In the genomic region with DNA sequence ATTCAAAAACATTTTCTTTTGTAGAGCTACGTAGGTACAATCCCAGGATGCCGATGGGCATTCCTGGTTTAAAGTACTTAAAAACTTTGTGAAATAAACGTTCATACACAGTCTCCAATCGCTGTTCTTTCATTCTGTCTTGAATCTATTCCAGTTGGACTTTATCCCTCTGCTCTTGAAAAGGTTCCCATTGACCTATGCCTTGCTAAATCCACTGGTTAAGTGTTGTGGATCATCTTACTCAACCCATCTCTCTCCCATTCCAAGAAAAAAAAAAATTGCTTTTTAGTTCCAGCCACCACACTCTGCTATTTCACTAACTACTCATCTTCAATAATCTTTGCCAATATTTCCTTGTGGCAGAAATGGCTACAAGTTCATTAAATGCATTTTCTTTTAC, we compare ENCODE assay signal across 3 cellular contexts.
TF ChIP-seq lines count a peak whose summit lies in the region.

No MANE protein-coding gene starts in this region.

TF ChIP-seq in liver, 16 proteins besides CTCF, POLR2A, EP300 and RAD21 (continued from another document):
- TF ChIP-seq, protein P1, sequence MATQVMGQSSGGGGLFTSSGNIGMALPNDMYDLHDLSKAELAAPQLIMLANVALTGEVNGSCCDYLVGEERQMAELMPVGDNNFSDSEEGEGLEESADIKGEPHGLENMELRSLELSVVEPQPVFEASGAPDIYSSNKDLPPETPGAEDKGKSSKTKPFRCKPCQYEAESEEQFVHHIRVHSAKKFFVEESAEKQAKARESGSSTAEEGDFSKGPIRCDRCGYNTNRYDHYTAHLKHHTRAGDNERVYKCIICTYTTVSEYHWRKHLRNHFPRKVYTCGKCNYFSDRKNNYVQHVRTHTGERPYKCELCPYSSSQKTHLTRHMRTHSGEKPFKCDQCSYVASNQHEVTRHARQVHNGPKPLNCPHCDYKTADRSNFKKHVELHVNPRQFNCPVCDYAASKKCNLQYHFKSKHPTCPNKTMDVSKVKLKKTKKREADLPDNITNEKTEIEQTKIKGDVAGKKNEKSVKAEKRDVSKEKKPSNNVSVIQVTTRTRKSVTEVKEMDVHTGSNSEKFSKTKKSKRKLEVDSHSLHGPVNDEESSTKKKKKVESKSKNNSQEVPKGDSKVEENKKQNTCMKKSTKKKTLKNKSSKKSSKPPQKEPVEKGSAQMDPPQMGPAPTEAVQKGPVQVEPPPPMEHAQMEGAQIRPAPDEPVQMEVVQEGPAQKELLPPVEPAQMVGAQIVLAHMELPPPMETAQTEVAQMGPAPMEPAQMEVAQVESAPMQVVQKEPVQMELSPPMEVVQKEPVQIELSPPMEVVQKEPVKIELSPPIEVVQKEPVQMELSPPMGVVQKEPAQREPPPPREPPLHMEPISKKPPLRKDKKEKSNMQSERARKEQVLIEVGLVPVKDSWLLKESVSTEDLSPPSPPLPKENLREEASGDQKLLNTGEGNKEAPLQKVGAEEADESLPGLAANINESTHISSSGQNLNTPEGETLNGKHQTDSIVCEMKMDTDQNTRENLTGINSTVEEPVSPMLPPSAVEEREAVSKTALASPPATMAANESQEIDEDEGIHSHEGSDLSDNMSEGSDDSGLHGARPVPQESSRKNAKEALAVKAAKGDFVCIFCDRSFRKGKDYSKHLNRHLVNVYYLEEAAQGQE (IDR thresholded peaks at IDR 0.05), result no peak
- TF ChIP-seq HNF4G (IDR thresholded peaks at IDR 0.05) (peak; percentile 69), SP1 (IDR thresholded peaks at IDR 0.05) (peak; percentile 76), EGR1 (IDR thresholded peaks at IDR 0.05; ENCODE audit: low read depth in 2 of 2) (no peak), FOXA2 (IDR thresholded peaks at IDR 0.05) (no peak), TAF1 (conservative IDR thresholded peaks at IDR 0.05) (no peak), RXRA (IDR thresholded peaks at IDR 0.05) (peak; percentile 59 to 68), MAX (IDR thresholded peaks at IDR 0.05) (no peak), HNF4A (conservative IDR thresholded peaks at IDR 0.05) (peak; percentile 86 to 94), FOXA1 (IDR thresholded peaks at IDR 0.05) (no peak), GABPA (IDR thresholded peaks at IDR 0.05 in 1 of 2, conservative IDR thresholded peaks at IDR 0.05 in 1 of 2) (no peak)
- TF ChIP-seq, protein P2, sequence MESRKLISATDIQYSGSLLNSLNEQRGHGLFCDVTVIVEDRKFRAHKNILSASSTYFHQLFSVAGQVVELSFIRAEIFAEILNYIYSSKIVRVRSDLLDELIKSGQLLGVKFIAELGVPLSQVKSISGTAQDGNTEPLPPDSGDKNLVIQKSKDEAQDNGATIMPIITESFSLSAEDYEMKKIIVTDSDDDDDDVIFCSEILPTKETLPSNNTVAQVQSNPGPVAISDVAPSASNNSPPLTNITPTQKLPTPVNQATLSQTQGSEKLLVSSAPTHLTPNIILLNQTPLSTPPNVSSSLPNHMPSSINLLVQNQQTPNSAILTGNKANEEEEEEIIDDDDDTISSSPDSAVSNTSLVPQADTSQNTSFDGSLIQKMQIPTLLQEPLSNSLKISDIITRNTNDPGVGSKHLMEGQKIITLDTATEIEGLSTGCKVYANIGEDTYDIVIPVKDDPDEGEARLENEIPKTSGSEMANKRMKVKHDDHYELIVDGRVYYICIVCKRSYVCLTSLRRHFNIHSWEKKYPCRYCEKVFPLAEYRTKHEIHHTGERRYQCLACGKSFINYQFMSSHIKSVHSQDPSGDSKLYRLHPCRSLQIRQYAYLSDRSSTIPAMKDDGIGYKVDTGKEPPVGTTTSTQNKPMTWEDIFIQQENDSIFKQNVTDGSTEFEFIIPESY (IDR thresholded peaks at IDR 0.05), result peak; percentile 12
- TF ChIP-seq, protein P3, sequence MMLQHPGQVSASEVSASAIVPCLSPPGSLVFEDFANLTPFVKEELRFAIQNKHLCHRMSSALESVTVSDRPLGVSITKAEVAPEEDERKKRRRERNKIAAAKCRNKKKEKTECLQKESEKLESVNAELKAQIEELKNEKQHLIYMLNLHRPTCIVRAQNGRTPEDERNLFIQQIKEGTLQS (IDR thresholded peaks at IDR 0.05), result no peak

TF ChIP-seq in HepG2, 621 proteins besides CTCF, POLR2A, EP300 and RAD21 (continued from another document):
- TF ChIP-seq SETDB1 (CRISPR knock-in tag; IDR thresholded peaks at IDR 0.05; ENCODE audit: borderline replicate concordance), result no peak

TF ChIP-seq in HEK293T, 16 proteins besides CTCF, POLR2A, EP300 and RAD21 (continued from another document):
- TF ChIP-seq LEF1 (IDR thresholded peaks at IDR 0.05; ENCODE audit: borderline replicate concordance) (no peak), L3MBTL2 (conservative IDR thresholded peaks at IDR 0.05) (no peak), NFRKB (IDR thresholded peaks at IDR 0.05) (no peak), ARNT (IDR thresholded peaks at IDR 0.05) (no peak), HDGF (IDR thresholded peaks at IDR 0.05; ENCODE audit: borderline replicate concordance) (no peak), FOXM1 (IDR thresholded peaks at IDR 0.05; ENCODE audit: borderline replicate concordance) (no peak)
- TF ChIP-seq, protein P4, sequence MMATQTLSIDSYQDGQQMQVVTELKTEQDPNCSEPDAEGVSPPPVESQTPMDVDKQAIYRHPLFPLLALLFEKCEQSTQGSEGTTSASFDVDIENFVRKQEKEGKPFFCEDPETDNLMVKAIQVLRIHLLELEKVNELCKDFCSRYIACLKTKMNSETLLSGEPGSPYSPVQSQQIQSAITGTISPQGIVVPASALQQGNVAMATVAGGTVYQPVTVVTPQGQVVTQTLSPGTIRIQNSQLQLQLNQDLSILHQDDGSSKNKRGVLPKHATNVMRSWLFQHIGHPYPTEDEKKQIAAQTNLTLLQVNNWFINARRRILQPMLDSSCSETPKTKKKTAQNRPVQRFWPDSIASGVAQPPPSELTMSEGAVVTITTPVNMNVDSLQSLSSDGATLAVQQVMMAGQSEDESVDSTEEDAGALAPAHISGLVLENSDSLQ (IDR thresholded peaks at IDR 0.05), result no peak
